In the genomic region with DNA sequence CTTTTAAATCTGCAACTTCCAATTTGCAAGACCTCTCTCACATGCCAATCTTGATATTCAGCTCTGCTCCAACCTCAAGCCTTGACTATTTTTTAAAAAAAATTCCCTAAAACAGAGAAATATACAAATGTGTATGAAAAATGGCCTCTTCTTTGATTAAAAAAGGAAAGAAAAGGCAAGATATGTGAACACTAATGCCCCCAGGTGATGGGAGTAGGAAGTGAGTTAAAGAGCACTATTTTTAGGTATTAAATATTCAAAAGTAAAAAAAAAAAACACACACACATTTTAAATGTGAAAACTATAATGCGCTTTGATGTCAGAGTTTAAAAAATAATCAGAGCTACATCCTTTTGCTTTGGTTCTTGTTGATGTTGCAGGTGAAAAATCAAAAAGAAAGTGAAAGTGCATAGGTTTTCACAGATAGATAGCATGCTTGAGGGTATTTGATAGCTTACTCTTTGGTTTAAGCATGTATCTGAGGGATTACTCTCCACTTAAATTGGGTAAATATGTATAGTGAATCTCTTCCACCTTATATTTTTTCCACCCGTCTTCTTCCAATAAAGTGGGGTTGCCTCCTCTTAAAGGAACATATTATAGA, we compare ENCODE assay signal across 1 cellular context.
TF ChIP-seq lines count a peak whose summit lies in the region.

No MANE protein-coding gene starts in this region.

TF ChIP-seq in GM23338, 12 proteins besides CTCF, POLR2A, EP300 and RAD21 (continued from another document):
- no peak for TF ChIP-seq POLR2AphosphoS5 (IDR thresholded peaks at IDR 0.05; ENCODE audit: low read depth)
- no peak for TF ChIP-seq JUNB (IDR thresholded peaks at IDR 0.05; ENCODE audit: unreplicated experiment)
- no peak for TF ChIP-seq EZH2phosphoT487 (IDR thresholded peaks at IDR 0.05; ENCODE audit: unreplicated experiment)
- no peak for TF ChIP-seq STAT1 (IDR thresholded peaks at IDR 0.05; ENCODE audit: unreplicated experiment)
- TF ChIP-seq, protein P1, sequence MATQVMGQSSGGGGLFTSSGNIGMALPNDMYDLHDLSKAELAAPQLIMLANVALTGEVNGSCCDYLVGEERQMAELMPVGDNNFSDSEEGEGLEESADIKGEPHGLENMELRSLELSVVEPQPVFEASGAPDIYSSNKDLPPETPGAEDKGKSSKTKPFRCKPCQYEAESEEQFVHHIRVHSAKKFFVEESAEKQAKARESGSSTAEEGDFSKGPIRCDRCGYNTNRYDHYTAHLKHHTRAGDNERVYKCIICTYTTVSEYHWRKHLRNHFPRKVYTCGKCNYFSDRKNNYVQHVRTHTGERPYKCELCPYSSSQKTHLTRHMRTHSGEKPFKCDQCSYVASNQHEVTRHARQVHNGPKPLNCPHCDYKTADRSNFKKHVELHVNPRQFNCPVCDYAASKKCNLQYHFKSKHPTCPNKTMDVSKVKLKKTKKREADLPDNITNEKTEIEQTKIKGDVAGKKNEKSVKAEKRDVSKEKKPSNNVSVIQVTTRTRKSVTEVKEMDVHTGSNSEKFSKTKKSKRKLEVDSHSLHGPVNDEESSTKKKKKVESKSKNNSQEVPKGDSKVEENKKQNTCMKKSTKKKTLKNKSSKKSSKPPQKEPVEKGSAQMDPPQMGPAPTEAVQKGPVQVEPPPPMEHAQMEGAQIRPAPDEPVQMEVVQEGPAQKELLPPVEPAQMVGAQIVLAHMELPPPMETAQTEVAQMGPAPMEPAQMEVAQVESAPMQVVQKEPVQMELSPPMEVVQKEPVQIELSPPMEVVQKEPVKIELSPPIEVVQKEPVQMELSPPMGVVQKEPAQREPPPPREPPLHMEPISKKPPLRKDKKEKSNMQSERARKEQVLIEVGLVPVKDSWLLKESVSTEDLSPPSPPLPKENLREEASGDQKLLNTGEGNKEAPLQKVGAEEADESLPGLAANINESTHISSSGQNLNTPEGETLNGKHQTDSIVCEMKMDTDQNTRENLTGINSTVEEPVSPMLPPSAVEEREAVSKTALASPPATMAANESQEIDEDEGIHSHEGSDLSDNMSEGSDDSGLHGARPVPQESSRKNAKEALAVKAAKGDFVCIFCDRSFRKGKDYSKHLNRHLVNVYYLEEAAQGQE (IDR thresholded peaks at IDR 0.05; ENCODE audit: unreplicated experiment): no peak
